21 cellular contexts compared by ENCODE assay signal in genomic region chr2:189236066-189236465, GRCh38. TPM values are rescaled to one million over a fixed set of nuclear protein-coding genes. Genes with fewer than 3 reads are reported as not detected.
A peak's percentile ranks its signal among the peaks of the same experiment; 100 is the strongest.
DNase-seq lines count a peak whose midpoint lies in the region; FAIRE-seq and TF ChIP-seq lines count a peak whose summit lies in the region.
"Had no signal": no experiment of that assay in that cellular context is flagged by ENCODE, and none has a peak within 500 bp of the region (broad histone marks: within the 10 kb centered on the region; RNA-seq: fewer than 3 reads in every experiment).

No MANE protein-coding gene starts in this region.

- H3K56ac ChIP-seq in mesendoderm (ENCODE audit: low read length), result no peak overlapping the region

- H3K4me2 ChIP-seq in fibroblast of lung (ENCODE audit: extremely low read depth, insufficient read depth, low read length) (no peak overlapping the region), mesendoderm (ENCODE audit: low read length) (no peak overlapping the region)

- no peak overlapping the region for H3K4me3 ChIP-seq in adipocyte (ENCODE audit: low read length)
- no peak overlapping the region for H3K4me3 ChIP-seq in fibroblast of lung (replicated peaks in 1 of 4; ENCODE audit: control extremely low read depth in 1 of 4, insufficient read depth in 1 of 4, low read depth in 3 of 4, low read length in 4 of 4)
- no peak overlapping the region for H3K4me3 ChIP-seq in mesendoderm (ENCODE audit: low read length)
- H3K4me3 ChIP-seq: GM12878, left ventricle myocardium inferior, SJSA1, skin epidermis, testis, vagina had no signal

- no peaks in the 10 kb centered on the region for H3K79me1 ChIP-seq in mesendoderm (ENCODE audit: low read length)

- no peak overlapping the region for H3K27ac ChIP-seq in fibroblast of lung (ENCODE audit: insufficient read depth, low read length)
- no peak overlapping the region for H3K27ac ChIP-seq in mesendoderm (ENCODE audit: low read depth, low read length)
- H3K27ac ChIP-seq: left ventricle myocardium inferior, SJSA1, skin epidermis, testis, vagina, VCaP had no signal

- H3K36me3 ChIP-seq in adipocyte (ENCODE audit: control insufficient read depth, insufficient read depth, low read length, severe bottlenecking), result no peaks in the 10 kb centered on the region
- H3K36me3 ChIP-seq in fibroblast of lung (ENCODE audit: control insufficient read depth, insufficient read depth, low read length), result no peaks in the 10 kb centered on the region
- H3K36me3 ChIP-seq in mesendoderm (ENCODE audit: control insufficient read depth, insufficient read depth, low read length), result no peaks in the 10 kb centered on the region
- H3K36me3 ChIP-seq: left ventricle myocardium inferior, SJSA1, vagina had no signal

- no CpG with 5 or more reads among the region's 2 CpGs for WGBS in mesendoderm (ENCODE audit: extremely low coverage, insufficient coverage, low lambda C conversion rate)

- no peak for TF ChIP-seq POLR2A in GM12891 (IDR thresholded peaks at IDR 0.05; ENCODE audit: low read depth, low read length)

- no peak overlapping the region for H4K5ac ChIP-seq in mesendoderm (ENCODE audit: low read length)

- no peak overlapping the region for H2BK15ac ChIP-seq in mesendoderm (replicated peaks; ENCODE audit: low read depth)

- H3K79me2 ChIP-seq in fibroblast of lung (ENCODE audit: control insufficient read depth, insufficient read depth, low read length), result no peaks in the 10 kb centered on the region
- no peaks in the 10 kb centered on the region for H3K79me2 ChIP-seq in mesendoderm (ENCODE audit: control insufficient read depth, insufficient read depth, low read length)

- no peak overlapping the region for H2BK120ac ChIP-seq in mesendoderm (ENCODE audit: low read depth, low read length)

- H3K4ac ChIP-seq in mesendoderm (ENCODE audit: low read depth, low read length), result no peak overlapping the region

- no peak for TF ChIP-seq CTCF in fibroblast of lung (conservative IDR thresholded peaks at IDR 0.05 in 1 of 2, IDR thresholded peaks at IDR 0.05 in 1 of 2; ENCODE audit: low read depth in 1 of 2, low read length in 2 of 2)

- no peak overlapping the region for H2BK5ac ChIP-seq in mesendoderm (ENCODE audit: low read length)

- H3K4me1 ChIP-seq in adipocyte (ENCODE audit: control insufficient read depth, insufficient read depth, low read length) (peaks cover 9% of the 10 kb centered on the region), fibroblast of lung (ENCODE audit: control insufficient read depth, extremely low read depth, insufficient read depth, low read length) (peaks cover 2% of the 10 kb centered on the region), mesendoderm (ENCODE audit: control insufficient read depth, low read depth, low read length) (no peaks in the 10 kb centered on the region)
- H3K4me1 ChIP-seq: left ventricle myocardium inferior, SJSA1, testis, vagina had no signal

- no peak overlapping the region for H3K9ac ChIP-seq in adipocyte (ENCODE audit: low read length)
- H3K9ac ChIP-seq in fibroblast of lung (ENCODE audit: insufficient read depth, low read length), result no peak overlapping the region
- H3K9ac ChIP-seq in mesendoderm (ENCODE audit: low read length), result no peak overlapping the region

- no peak for DNase-seq in HTR-8/SVneo (ENCODE audit: insufficient read length, low spot score)
- peak; percentile 33 for DNase-seq in adipocyte (ENCODE audit: low read depth)
- peak; percentile 53 to 57 for DNase-seq in fibroblast of lung (ENCODE audit: low read depth in 2 of 2)
- DNase-seq in stromal cell of bone marrow (ENCODE audit: low read depth), result peak; percentile 83
- DNase-seq in mesendoderm, result no peak
- no peak for DNase-seq in AML-193 (lab: John Stamatoyannopoulos, UW)
- no peak for DNase-seq in GM12891 (ENCODE audit: insufficient read length, low spot score)
- DNase-seq: CD8-positive, alpha-beta memory T cell; effector memory CD4-positive, alpha-beta T cell; left ventricle myocardium inferior; NCI-H1436; NCI-H2107; stimulated activated CD4-positive, alpha-beta T cell treated with anti-CD3 and anti-CD28 coated beads, Interleukin-2, amount 100 ng/mL, for 24 hours; stimulated activated naive B cell treated with anti-CD40 and anti-IgM and Interleukin-4, amounts not matched to agents 10 μg/mL and 1 μg/mL and 100 μg/mL, for 72 hours; T-helper 17 cell; testis had no signal

- H3K27me3 ChIP-seq in adipocyte (replicated peaks; ENCODE audit: control insufficient read depth, insufficient read depth, low read length), result no peaks in the 10 kb centered on the region
- no peaks in the 10 kb centered on the region for H3K27me3 ChIP-seq in fibroblast of lung (ENCODE audit: control insufficient read depth, insufficient read depth, low read length)
- H3K27me3 ChIP-seq in mesendoderm (ENCODE audit: insufficient read depth, low read length, poor library complexity), result no peaks in the 10 kb centered on the region
- H3K27me3 ChIP-seq: SJSA1, testis, vagina had no signal

- no peak overlapping the region for H3K18ac ChIP-seq in mesendoderm (ENCODE audit: low read length)

- H3K23ac ChIP-seq in mesendoderm (ENCODE audit: low read length), result no peak overlapping the region

- no peaks in the 10 kb centered on the region for H4K20me1 ChIP-seq in fibroblast of lung (ENCODE audit: control insufficient read depth, extremely low read depth, insufficient read depth, low read length)

- FAIRE-seq in HTR-8/SVneo (lab: Jason Lieb, UNC) (peak; percentile 69), GM12891 (lab: Jason Lieb, UNC) (no peak)
- FAIRE-seq: GM12878 had no signal

- no peak overlapping the region for H4K8ac ChIP-seq in mesendoderm (ENCODE audit: low read depth, low read length)

- no peak overlapping the region for H2AFZ ChIP-seq in fibroblast of lung (ENCODE audit: low read length)

- H2AK5ac ChIP-seq in mesendoderm (ENCODE audit: low read length), result no peak overlapping the region

- H3K9me3 ChIP-seq in adipocyte (ENCODE audit: control insufficient read depth, low read length) (no peaks in the 10 kb centered on the region), fibroblast of lung (ENCODE audit: control insufficient read depth, insufficient read depth, low read depth, low read length) (no peaks in the 10 kb centered on the region)
- H3K9me3 ChIP-seq: left ventricle myocardium inferior, SJSA1, testis, vagina had no signal

TF ChIP-seq in GM12891, 5 proteins besides CTCF, POLR2A, EP300 and RAD21:
- no peak for TF ChIP-seq SPI1 (IDR thresholded peaks at IDR 0.05; ENCODE audit: low read depth, low read length)

RNA-seq across cellular contexts. Expression of gene COL5A2, which starts 56.5 kb away (rescaled TPM):
- total RNA-seq in fibroblast of lung, result 200 and 253 TPM in 2 replicates
- 93.1 and 353 TPM in 2 replicates for polyA plus RNA-seq in fibroblast of lung
- 101 and 369 TPM in 2 replicates for polyA plus RNA-seq in fibroblast of lung (2012)
- polyA minus RNA-seq in fibroblast of lung (ENCODE audit: low replicate concordance), result 109 and 270 TPM in 2 replicates
- 74.1 TPM for polyA plus RNA-seq in mesendoderm (2013, experiment 1 of 2)
- polyA plus RNA-seq in mesendoderm (2013, experiment 2 of 2), result 72.8 TPM
- 0.18 TPM for polyA plus RNA-seq in GM12891 (2012; ENCODE audit: low read depth, missing spikeins)
- polyA plus RNA-seq: CD8-positive, alpha-beta memory T cell had no signal

Comparison
In these comparisons a context has a peak if more than half of its experiments do, and no peak if none do; other contexts are left out.
1. DNase-seq: peak in adipocyte (single experiment), fibroblast of lung (2 of 2) and stromal cell of bone marrow (single experiment); none in HTR-8/SVneo (single experiment), mesendoderm (single experiment), AML-193 (0 of 2) and GM12891 (single experiment).